Comparison of ENCODE assay signal across 9 cellular contexts in genomic region chr2:216632321-216632951, GRCh38. TPM values are rescaled to one million over a fixed set of nuclear protein-coding genes. Genes with fewer than 3 reads are reported as not detected.
DNase-seq lines count a peak whose midpoint lies in the region; ATAC-seq and TF ChIP-seq lines count a peak whose summit lies in the region.
"Had no signal": no experiment of that assay in that cellular context is flagged by ENCODE, and none has a peak within 500 bp of the region (broad histone marks: within the 10 kb centered on the region; RNA-seq: fewer than 3 reads in every experiment).

No MANE protein-coding gene starts in this region.

- peak overlapping the region; percentile 77 for H3K27ac Mint-ChIP-seq in activated naive CD8-positive, alpha-beta T cell treated with anti-CD3 and anti-CD28 coated beads, Interleukin-2, amount 10 ng/mL, durations not matched to agents 7 days and 5 days

- intact Hi-C loops in cardiac septum (cut with DNase I), result loop anchor here (10.0 kb wide), 1 partner anchor 58 kb away; no protein-coding TSS in a partner anchor
- intact Hi-C loops in right lobe of liver (cut with DNase I), result no loop called here
- intact Hi-C loops in tibial artery (cut with DNase I; ENCODE audit: low total_unique reads), result no loop called here
- intact Hi-C loops in uterus (cut with DNase I; ENCODE audit: low total_unique reads), result no loop called here

- ATAC-seq in activated naive CD8-positive, alpha-beta T cell treated with anti-CD3 and anti-CD28 coated beads, Interleukin-2, amount 10 ng/mL, durations not matched to agents 7 days and 5 days (ENCODE audit: low read depth), result no peak
- ATAC-seq in right lobe of liver (no peak), esophagus mucosa (no peak)

- no peaks in the 10 kb centered on the region for H3K27me3 ChIP-seq in cardiac muscle cell
- H3K27me3 ChIP-seq in right lobe of liver, result no peaks in the 10 kb centered on the region
- no peaks in the 10 kb centered on the region for H3K27me3 ChIP-seq in tibial artery
- H3K27me3 ChIP-seq in uterus, result no peaks in the 10 kb centered on the region

- H3K27ac ChIP-seq in cardiac muscle cell (peak overlapping the region; percentile 49), right lobe of liver (no peak overlapping the region), tibial artery (peak overlapping the region; percentile 69 to 76), uterus (no peak overlapping the region)

- WGBS in right lobe of liver (ENCODE audit: insufficient coverage, low coverage, low lambda C conversion rate, missing lambda C conversion rate), result 72% methylated on average over 9 of the region's 13 CpGs

- TF ChIP-seq CTCF in cardiac muscle cell (IDR thresholded peaks at IDR 0.05; ENCODE audit: low read depth, low read length) (no peak), right lobe of liver (IDR thresholded peaks at IDR 0.05) (no peak), tibial artery (IDR thresholded peaks at IDR 0.05) (no peak), uterus (IDR thresholded peaks at IDR 0.05) (no peak)

- H3K9me3 ChIP-seq in cardiac muscle cell (ENCODE audit: low read depth) (no peaks in the 10 kb centered on the region), right lobe of liver (no peaks in the 10 kb centered on the region), tibial artery (no peaks in the 10 kb centered on the region), uterus (no peaks in the 10 kb centered on the region)

- peak overlapping the region; percentile 92 for H3K4me3 ChIP-seq in cardiac muscle cell
- peak overlapping the region in 2 of 3 donors; percentile 41 to 68 for H3K4me3 ChIP-seq in right lobe of liver
- H3K4me3 ChIP-seq in tibial artery, result peak overlapping the region; percentile 78 to 88
- H3K4me3 ChIP-seq in uterus, result no peak overlapping the region

- no peaks in the 10 kb centered on the region for H3K9me3 Mint-ChIP-seq in activated naive CD8-positive, alpha-beta T cell treated with anti-CD3 and anti-CD28 coated beads, Interleukin-2, amount 10 ng/mL, durations not matched to agents 7 days and 5 days

- peak in 1 of 2 donors; percentile 36 for DNase-seq in cardiac muscle cell (ENCODE audit: low read depth in 1 of 2, low spot score in 1 of 2)
- no peak for DNase-seq in cardiac septum (ENCODE audit: low spot score)
- DNase-seq in activated naive CD8-positive, alpha-beta T cell treated with anti-CD3 and anti-CD28 coated beads, Interleukin-2, amount 10 ng/mL, durations not matched to agents 7 days and 5 days, result no peak
- no peak for DNase-seq in right lobe of liver
- no peak for DNase-seq in tibial artery
- DNase-seq in uterus, result no peak
- DNase-seq in NCI-H526 treated with DMSO at 0.1 percent for 48 hours (lab: John Stamatoyannopoulos, UW), result no peak
- DNase-seq: OCI-M1 had no signal

- H3K36me3 ChIP-seq in cardiac muscle cell (no peaks in the 10 kb centered on the region), right lobe of liver (no peaks in the 10 kb centered on the region), tibial artery (no peaks in the 10 kb centered on the region), uterus (no peaks in the 10 kb centered on the region)

- peaks cover 26% of the 10 kb centered on the region for H3K4me1 ChIP-seq in cardiac muscle cell (ENCODE audit: low read depth)
- H3K4me1 ChIP-seq in right lobe of liver, result peaks cover 0 to 28% (median 0%) of the 10 kb centered on the region in 4 donors
- H3K4me1 ChIP-seq in tibial artery, result peaks cover 0 to 40% (median 29%) of the 10 kb centered on the region in 4 donors
- no peaks in the 10 kb centered on the region for H3K4me1 ChIP-seq in uterus

- H3K4me1 Mint-ChIP-seq in activated naive CD8-positive, alpha-beta T cell treated with anti-CD3 and anti-CD28 coated beads, Interleukin-2, amount 10 ng/mL, durations not matched to agents 7 days and 5 days, result peaks cover 30% of the 10 kb centered on the region

- TF ChIP-seq POLR2A in right lobe of liver (IDR thresholded peaks at IDR 0.05), result no peak
- no peak for TF ChIP-seq POLR2A in uterus (IDR thresholded peaks at IDR 0.05)

- POLR2A ChIA-PET in activated naive CD8-positive, alpha-beta T cell treated with anti-CD3 and anti-CD28 coated beads, Interleukin-2, amount 10 ng/mL, durations not matched to agents 7 days and 5 days (lab: Charles Lee), result interaction anchor here (0.8 kb wide), 1 partner anchor 12 kb away, joined by 4 read pairs; no protein-coding TSS in a partner anchor

- peaks cover 8% of the 10 kb centered on the region for H3K36me3 Mint-ChIP-seq in activated naive CD8-positive, alpha-beta T cell treated with anti-CD3 and anti-CD28 coated beads, Interleukin-2, amount 10 ng/mL, durations not matched to agents 7 days and 5 days

- H3K4me3 Mint-ChIP-seq in activated naive CD8-positive, alpha-beta T cell treated with anti-CD3 and anti-CD28 coated beads, Interleukin-2, amount 10 ng/mL, durations not matched to agents 7 days and 5 days, result peak overlapping the region; percentile 89

- H3K27me3 Mint-ChIP-seq in activated naive CD8-positive, alpha-beta T cell treated with anti-CD3 and anti-CD28 coated beads, Interleukin-2, amount 10 ng/mL, durations not matched to agents 7 days and 5 days, result peaks cover 74% of the 10 kb centered on the region

RNA-seq across cellular contexts. Expression of gene IGFBP2, which starts 0.8 kb away (rescaled TPM):
- total RNA-seq in cardiac muscle cell (402 and 451 TPM in 2 replicates), cardiac septum (785 TPM), right lobe of liver (1,000 to 10,000 TPM in 2 of 6 experiments, 100 to 1,000 TPM in 4; 276 to 1,091 (median 406) TPM), uterus (100 to 1,000 TPM in 2 of 4 donors, 10 to 100 TPM in 2; 59.5 to 398 (median 102) TPM), esophagus mucosa (192 TPM)
- 476 and 569 TPM in 2 replicates for polyA plus RNA-seq in cardiac muscle cell
- 100 to 1,000 TPM in 1 of 2 experiments, 10 to 100 TPM in 1; 97.3 to 115 TPM for total RNA-seq in activated naive CD8-positive, alpha-beta T cell treated with anti-CD3 and anti-CD28 coated beads, Interleukin-2, amount 10 ng/mL, durations not matched to agents 7 days and 5 days

Comparison
In these comparisons a context has a peak if more than half of its experiments do, and no peak if none do; other contexts are left out.
1. H3K27ac ChIP-seq: peak in cardiac muscle cell (single experiment) and tibial artery (2 of 2); none in right lobe of liver (0 of 3) and uterus (0 of 2).
2. H3K4me3 ChIP-seq: peak in cardiac muscle cell (single experiment), right lobe of liver (2 of 3) and tibial artery (2 of 2); none in uterus (0 of 2).